Comparison of ENCODE assay signal across 18 cellular contexts in the genomic region with DNA sequence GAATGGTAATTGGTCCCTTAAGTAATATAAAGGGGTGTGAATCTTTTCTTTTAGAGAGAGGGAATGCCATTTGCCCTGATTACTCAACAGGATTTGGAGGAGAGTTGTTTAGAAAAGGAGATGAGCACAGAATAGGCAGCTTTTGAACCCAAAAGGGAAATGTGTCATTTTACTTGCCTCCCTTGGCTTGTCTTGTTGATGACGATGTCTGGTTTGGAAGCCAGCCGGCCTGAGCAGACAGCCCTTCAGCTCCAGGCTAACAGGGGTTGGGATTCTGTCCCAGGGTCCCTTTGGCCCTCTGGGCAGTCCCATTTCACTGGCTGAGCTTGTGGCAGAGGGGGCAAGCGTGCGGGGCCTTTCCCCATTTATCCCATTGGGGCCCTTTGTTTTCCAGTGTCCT. TPM values are rescaled to one million over a fixed set of nuclear protein-coding genes. Genes with fewer than 3 reads are reported as not detected.
DNase-seq lines count a peak whose midpoint lies in the region; ATAC-seq and TF ChIP-seq lines count a peak whose summit lies in the region.
"Had no signal": no experiment of that assay in that cellular context is flagged by ENCODE, and none has a peak within 500 bp of the region (broad histone marks: within the 10 kb centered on the region; RNA-seq: fewer than 3 reads in every experiment).

No MANE protein-coding gene starts in this region.

- no peak overlapping the region for H3K4me3 Mint-ChIP-seq in CD14-positive monocyte
- no peak overlapping the region for H3K4me3 Mint-ChIP-seq in stimulated activated memory B cell treated with anti-CD40 and anti-IgM and Interleukin-4, amounts not matched to agents 10 μg/mL and 1 μg/mL and 100 μg/mL, for 72 hours
- no peak overlapping the region for H3K4me3 Mint-ChIP-seq in activated CD4-positive, alpha-beta T cell treated with anti-CD3 and anti-CD28 coated beads, Interleukin-2, amount 10 ng/mL, durations not matched to agents 24 days and 14 days
- H3K4me3 Mint-ChIP-seq: CD4-positive, CD25-positive, alpha-beta regulatory T cell had no signal

- H4K20me1 ChIP-seq in OCI-LY7 (ENCODE audit: insufficient read depth, low read length): no peaks in the 10 kb centered on the region

- H3K9me3 ChIP-seq in OCI-LY7 (ENCODE audit: low read length): no peaks in the 10 kb centered on the region
- H3K9me3 ChIP-seq: HAP-1, SJSA1 had no signal

- H2AFZ ChIP-seq in OCI-LY7 (ENCODE audit: low read length): peak overlapping the region; percentile 63; the same call in 1 of the 2 replicates

- H3K4me3 ChIP-seq in OCI-LY7 (ENCODE audit: low read depth, low read length, poor library complexity, severe bottlenecking) (no peak overlapping the region), fibroblast of pulmonary artery (replicated peaks; ENCODE audit: low read depth, low read length) (no peak overlapping the region)
- H3K4me3 ChIP-seq: HAP-1, SJSA1 had no signal

- peaks cover 82% of the 10 kb centered on the region for H3K4me1 Mint-ChIP-seq in CD14-positive monocyte
- H3K4me1 Mint-ChIP-seq in stimulated activated memory B cell treated with anti-CD40 and anti-IgM and Interleukin-4, amounts not matched to agents 10 μg/mL and 1 μg/mL and 100 μg/mL, for 72 hours: peaks cover 43% of the 10 kb centered on the region
- peaks cover 27% of the 10 kb centered on the region for H3K4me1 Mint-ChIP-seq in activated CD4-positive, alpha-beta T cell treated with anti-CD3 and anti-CD28 coated beads, Interleukin-2, amount 10 ng/mL, durations not matched to agents 24 days and 14 days

- H3K4me2 ChIP-seq in OCI-LY7 (ENCODE audit: low read length): peak overlapping the region; percentile 64

- intact Hi-C loops in CD14-positive monocyte (cut with micrococcal nuclease): loop anchor here in 1 of 2 donors (2.0 kb wide), 1 partner anchor 19 kb away; no protein-coding TSS in a partner anchor
- intact Hi-C loops in OCI-LY7 (cut with micrococcal nuclease; ENCODE audit: unreplicated experiment): loop anchor here (2.0 kb wide), 1 partner anchor 23 kb away; a partner anchor contains a TSS
- intact Hi-C loops in activated CD4-positive, alpha-beta T cell treated with anti-CD3 and anti-CD28 coated beads, Interleukin-2, amount 10 ng/mL, durations not matched to agents 24 days and 14 days (cut with micrococcal nuclease): no loop called here

- H3K4me1 ChIP-seq in OCI-LY7 (ENCODE audit: insufficient read depth, low read length, poor library complexity, severe bottlenecking): peaks cover 66% of the 10 kb centered on the region
- H3K4me1 ChIP-seq: HAP-1, SJSA1 had no signal

- H3K36me3 Mint-ChIP-seq in CD14-positive monocyte: no peaks in the 10 kb centered on the region
- no peaks in the 10 kb centered on the region for H3K36me3 Mint-ChIP-seq in stimulated activated memory B cell treated with anti-CD40 and anti-IgM and Interleukin-4, amounts not matched to agents 10 μg/mL and 1 μg/mL and 100 μg/mL, for 72 hours
- H3K36me3 Mint-ChIP-seq in activated CD4-positive, alpha-beta T cell treated with anti-CD3 and anti-CD28 coated beads, Interleukin-2, amount 10 ng/mL, durations not matched to agents 24 days and 14 days (ENCODE audit: low read depth): no peaks in the 10 kb centered on the region
- H3K36me3 Mint-ChIP-seq: CD4-positive, CD25-positive, alpha-beta regulatory T cell had no signal

- H3K36me3 ChIP-seq in OCI-LY7 (ENCODE audit: insufficient read depth, low read length): no peaks in the 10 kb centered on the region
- H3K36me3 ChIP-seq: HAP-1, SJSA1 had no signal

- no peak for DNase-seq in CD14-positive monocyte (ENCODE audit: low spot score)
- no peak for DNase-seq in OCI-LY7 (ENCODE audit: low spot score)
- DNase-seq in fibroblast of pulmonary artery (ENCODE audit: low read depth): peak; percentile 43
- no peak for DNase-seq in MV-4-11 (lab: John Stamatoyannopoulos, UW)
- DNase-seq in SIG-M5 (lab: John Stamatoyannopoulos, UW): no peak
- DNase-seq in activated CD4-positive, alpha-beta T cell treated with anti-CD3 and anti-CD28 coated beads, Interleukin-2, amount 10 ng/mL, durations not matched to agents 24 days and 14 days: no peak
- DNase-seq: CD4-positive, CD25-positive, alpha-beta regulatory T cell; EL; NCI-H1417 treated with DMSO at 0.1 percent for 48 hours; NCI-H2029; NCI-H2171; NCI-H446 treated with DMSO at 0.1 percent for 48 hours; NK-92 treated with Interleukin-12 subunit alpha and Interleukin-12 subunit beta, amount 100 ng/mL, for 24 hours; PC-3 had no signal

- no peaks in the 10 kb centered on the region for H3K9me2 ChIP-seq in OCI-LY7 (ENCODE audit: insufficient read depth, low read length)

- peaks cover 0 to 3% (median 0%) of the 10 kb centered on the region in 7 donors for H3K9me3 Mint-ChIP-seq in CD14-positive monocyte
- H3K9me3 Mint-ChIP-seq in stimulated activated memory B cell treated with anti-CD40 and anti-IgM and Interleukin-4, amounts not matched to agents 10 μg/mL and 1 μg/mL and 100 μg/mL, for 72 hours: peaks cover 3% of the 10 kb centered on the region
- peaks cover 5% of the 10 kb centered on the region for H3K9me3 Mint-ChIP-seq in activated CD4-positive, alpha-beta T cell treated with anti-CD3 and anti-CD28 coated beads, Interleukin-2, amount 10 ng/mL, durations not matched to agents 24 days and 14 days

- peak overlapping the region in 6 of 7 donors; percentile 49 to 93 (median 85) for H3K27ac Mint-ChIP-seq in CD14-positive monocyte
- peak overlapping the region; percentile 29 for H3K27ac Mint-ChIP-seq in stimulated activated memory B cell treated with anti-CD40 and anti-IgM and Interleukin-4, amounts not matched to agents 10 μg/mL and 1 μg/mL and 100 μg/mL, for 72 hours
- no peak overlapping the region for H3K27ac Mint-ChIP-seq in activated CD4-positive, alpha-beta T cell treated with anti-CD3 and anti-CD28 coated beads, Interleukin-2, amount 10 ng/mL, durations not matched to agents 24 days and 14 days

- peak overlapping the region; percentile 75 for H3K27ac ChIP-seq in OCI-LY7 (ENCODE audit: low read depth, low read length, poor library complexity, severe bottlenecking)
- H3K27ac ChIP-seq: RWPE1, SJSA1 had no signal

- CTCF ChIA-PET in OCI-LY7 (lab: Charles Lee; ENCODE audit: unreplicated experiment): no interaction called here

- H3K79me2 ChIP-seq in OCI-LY7 (ENCODE audit: insufficient read depth, low read depth, low read length): no peaks in the 10 kb centered on the region

- no TSS peak for BruUV-seq in OCI-LY7 (replicated peaks; lab: Mats Ljungman, UMichigan)

- POLR2A ChIA-PET in OCI-LY7 (lab: Charles Lee): interaction anchor here (1.1 kb wide), 1 partner anchor 21 kb away, joined by 3 read pairs; no protein-coding TSS in a partner anchor

- TF ChIP-seq CTCF in CD14-positive monocyte (IDR thresholded peaks at IDR 0.05) (no peak), OCI-LY7 (conservative IDR thresholded peaks at IDR 0.05; ENCODE audit: low read length) (no peak), fibroblast of pulmonary artery (IDR thresholded peaks at IDR 0.05; ENCODE audit: low read length, missing control alignments) (no peak)

- H3K27me3 Mint-ChIP-seq in CD14-positive monocyte (ENCODE audit: low read depth in 3 of 3): peaks cover 0 to 2% (median 0%) of the 10 kb centered on the region in 3 donors
- peaks cover 8% of the 10 kb centered on the region for H3K27me3 Mint-ChIP-seq in stimulated activated memory B cell treated with anti-CD40 and anti-IgM and Interleukin-4, amounts not matched to agents 10 μg/mL and 1 μg/mL and 100 μg/mL, for 72 hours
- H3K27me3 Mint-ChIP-seq in activated CD4-positive, alpha-beta T cell treated with anti-CD3 and anti-CD28 coated beads, Interleukin-2, amount 10 ng/mL, durations not matched to agents 24 days and 14 days: peaks cover 14% of the 10 kb centered on the region

- ATAC-seq in stimulated activated memory B cell treated with anti-CD40 and anti-IgM and Interleukin-4, amounts not matched to agents 10 μg/mL and 1 μg/mL and 100 μg/mL, for 72 hours: no peak
- ATAC-seq: PC-3 had no signal

RNA-seq across cellular contexts. Expression of a gene that starts 22.3 kb away (rescaled TPM):
- 100 to 1,000 TPM; 300 to 436 TPM for polyA plus RNA-seq in CD14-positive monocyte
- total RNA-seq in OCI-LY7 (2014; rRNA removed; shearing (Covaris generic)): 158 and 228 TPM in 2 replicates
- 332 and 359 TPM in 2 replicates for total RNA-seq in OCI-LY7 (2022)
- total RNA-seq in activated CD4-positive, alpha-beta T cell treated with anti-CD3 and anti-CD28 coated beads, Interleukin-2, amount 10 ng/mL, durations not matched to agents 24 days and 14 days: 194 and 207 TPM in 2 replicates

RNA-seq across cellular contexts. Expression of a gene that starts 32.6 kb away (rescaled TPM):
- polyA plus RNA-seq in CD14-positive monocyte: 10 to 100 TPM; 19.9 to 22.1 TPM
- 31.7 and 34.4 TPM in 2 replicates for total RNA-seq in OCI-LY7 (2014; rRNA removed; shearing (Covaris generic))
- 43.5 and 59.2 TPM in 2 replicates for total RNA-seq in OCI-LY7 (2022)
- total RNA-seq in activated CD4-positive, alpha-beta T cell treated with anti-CD3 and anti-CD28 coated beads, Interleukin-2, amount 10 ng/mL, durations not matched to agents 24 days and 14 days: 9.1 and 9.5 TPM in 2 replicates
